In the genomic region with DNA sequence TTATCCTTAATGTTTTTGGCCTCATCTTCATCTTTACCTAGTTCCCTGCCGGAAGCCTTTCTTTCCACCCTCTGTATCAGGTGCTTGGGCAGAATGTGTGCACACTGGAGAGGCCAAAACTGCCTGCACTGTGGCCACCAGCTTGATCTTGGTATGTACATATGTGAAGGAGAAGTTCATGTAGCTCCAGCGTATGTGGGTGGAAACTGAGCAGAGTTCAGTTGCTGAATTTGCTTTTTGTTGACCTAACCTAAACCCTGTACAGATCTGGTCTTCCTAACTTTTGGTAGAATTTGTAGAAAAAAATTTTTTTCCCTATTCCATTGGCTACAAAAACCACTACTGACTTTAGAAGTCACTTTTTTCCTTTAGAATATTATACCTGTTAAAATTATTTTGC, we compare ENCODE assay signal across 36 cellular contexts.
"Had no signal": no experiment of that assay in that cellular context is flagged by ENCODE, and none has a peak within 500 bp of the region (broad histone marks: within the 10 kb centered on the region; RNA-seq: fewer than 3 reads in every experiment).

No MANE protein-coding gene starts in this region.

- H3K27ac ChIP-seq: ascending aorta, cardiac muscle cell, VCaP had no signal

- H3K4me3 Mint-ChIP-seq: activated B cell treated with CpG ODN at 0.5 μM for 24 hours; activated CD4-positive, alpha-beta memory T cell treated with anti-CD3 and anti-CD28 coated beads, Interleukin-2, amount 10 ng/mL, durations not matched to agents 7 days and 5 days; activated CD4-positive, alpha-beta T cell treated with anti-CD3 and anti-CD28 coated beads for 36 hours; activated CD4-positive, alpha-beta T cell treated with anti-CD3 and anti-CD28 coated beads, Interleukin-2, amount 10 ng/mL, durations not matched to agents 7 days and 5 days; activated CD8-positive, alpha-beta memory T cell treated with anti-CD3 and anti-CD28 coated beads, Interleukin-2, amount 10 ng/mL, durations not matched to agents 7 days and 5 days; activated CD8-positive, alpha-beta T cell treated with anti-CD3 and anti-CD28 coated beads, Interleukin-2, amount 10 ng/mL, durations not matched to agents 7 days and 5 days; activated naive CD4-positive, alpha-beta T cell treated with anti-CD3 and anti-CD28 coated beads, Interleukin-2, amount 10 ng/mL, durations not matched to agents 7 days and 5 days; activated naive CD4-positive, alpha-beta T cell treated with anti-CD3 and anti-CD28 coated beads, Interleukin-2, amount 50 U/mL, for 24 hours; activated naive CD8-positive, alpha-beta T cell; activated naive CD8-positive, alpha-beta T cell treated with anti-CD3 and anti-CD28 coated beads, Interleukin-2, amount 10 ng/mL, durations not matched to agents 7 days and 5 days; activated naive CD8-positive, alpha-beta T cell treated with anti-CD3 and anti-CD28 coated beads, Interleukin-2, amount 50 U/mL, for 24 hours; activated T-cell treated with anti-CD3 and anti-CD28 coated beads, Interleukin-2, amount 50 U/mL, for 24 hours; brain; central memory CD8-positive, alpha-beta T cell; T-helper 1 cell treated with Interleukin-12 subunit alpha and Interleukin-12 subunit beta and Interleukin-4 antibody, amounts not matched to agents 30 μg/mL and 1 μg/mL, for 36 hours; T-helper 2 cell treated with Interferon-gamma antibody and Interleukin-4, amounts not matched to agents 5 μg/mL and 100 μg/mL, for 36 hours had no signal

- H3K9me3 Mint-ChIP-seq: activated B cell treated with CpG ODN at 0.5 μM for 24 hours; activated CD4-positive, alpha-beta memory T cell treated with anti-CD3 and anti-CD28 coated beads, Interleukin-2, amount 10 ng/mL, durations not matched to agents 7 days and 5 days; activated CD4-positive, alpha-beta T cell treated with anti-CD3 and anti-CD28 coated beads, Interleukin-2, amount 10 ng/mL, durations not matched to agents 7 days and 5 days; activated naive CD4-positive, alpha-beta T cell treated with anti-CD3 and anti-CD28 coated beads, Interleukin-2, amount 10 ng/mL, durations not matched to agents 7 days and 5 days; activated naive CD4-positive, alpha-beta T cell treated with anti-CD3 and anti-CD28 coated beads, Interleukin-2, amount 50 U/mL, for 24 hours; activated naive CD8-positive, alpha-beta T cell treated with anti-CD3 and anti-CD28 coated beads, Interleukin-2, amount 50 U/mL, for 24 hours; activated T-helper 2 cell treated with anti-CD3 and anti-CD28 coated beads, Interferon-gamma antibody, Interleukin-2, Interleukin-4, amounts not matched to agents 10 μg/mL and 5 μg/mL and 100 μg/mL, durations not matched to agents 14 hours and 24 hours and 36 hours; central memory CD8-positive, alpha-beta T cell; T-helper 2 cell treated with Interferon-gamma antibody and Interleukin-4, amounts not matched to agents 5 μg/mL and 100 μg/mL, for 36 hours had no signal

- H3K27ac Mint-ChIP-seq: activated B cell treated with CpG ODN at 0.5 μM for 24 hours; activated CD4-positive, alpha-beta memory T cell treated with anti-CD3 and anti-CD28 coated beads, Interleukin-2, amount 10 ng/mL, durations not matched to agents 7 days and 5 days; activated CD4-positive, alpha-beta T cell treated with anti-CD3 and anti-CD28 coated beads for 36 hours; activated CD4-positive, alpha-beta T cell treated with anti-CD3 and anti-CD28 coated beads, Interleukin-2, amount 10 ng/mL, durations not matched to agents 7 days and 5 days; activated CD8-positive, alpha-beta memory T cell treated with anti-CD3 and anti-CD28 coated beads, Interleukin-2, amount 10 ng/mL, durations not matched to agents 7 days and 5 days; activated CD8-positive, alpha-beta T cell treated with anti-CD3 and anti-CD28 coated beads, Interleukin-2, amount 10 ng/mL, durations not matched to agents 7 days and 5 days; activated naive CD4-positive, alpha-beta T cell treated with anti-CD3 and anti-CD28 coated beads, Interleukin-2, amount 10 ng/mL, durations not matched to agents 7 days and 5 days; activated naive CD4-positive, alpha-beta T cell treated with anti-CD3 and anti-CD28 coated beads, Interleukin-2, amount 50 U/mL, for 24 hours; activated naive CD8-positive, alpha-beta T cell; activated naive CD8-positive, alpha-beta T cell treated with anti-CD3 and anti-CD28 coated beads, Interleukin-2, amount 10 ng/mL, durations not matched to agents 7 days and 5 days; activated naive CD8-positive, alpha-beta T cell treated with anti-CD3 and anti-CD28 coated beads, Interleukin-2, amount 50 U/mL, for 24 hours; activated T-cell treated with anti-CD3 and anti-CD28 coated beads, Interleukin-2, amount 50 U/mL, for 24 hours; activated T-helper 2 cell treated with anti-CD3 and anti-CD28 coated beads, Interferon-gamma antibody, Interleukin-2, Interleukin-4, amounts not matched to agents 10 μg/mL and 5 μg/mL and 100 μg/mL, durations not matched to agents 14 hours and 24 hours and 36 hours; brain; T-helper 1 cell treated with Interleukin-12 subunit alpha and Interleukin-12 subunit beta and Interleukin-4 antibody, amounts not matched to agents 30 μg/mL and 1 μg/mL, for 36 hours; T-helper 2 cell treated with Interferon-gamma antibody and Interleukin-4, amounts not matched to agents 5 μg/mL and 100 μg/mL, for 36 hours had no signal

- H3K36me3 Mint-ChIP-seq: activated CD8-positive, alpha-beta memory T cell treated with anti-CD3 and anti-CD28 coated beads, Interleukin-2, amount 10 ng/mL, durations not matched to agents 7 days and 5 days; activated naive CD4-positive, alpha-beta T cell treated with anti-CD3 and anti-CD28 coated beads, Interleukin-2, amount 10 ng/mL, durations not matched to agents 7 days and 5 days; activated naive CD4-positive, alpha-beta T cell treated with anti-CD3 and anti-CD28 coated beads, Interleukin-2, amount 50 U/mL, for 24 hours; activated naive CD8-positive, alpha-beta T cell; activated naive CD8-positive, alpha-beta T cell treated with anti-CD3 and anti-CD28 coated beads, Interleukin-2, amount 10 ng/mL, durations not matched to agents 7 days and 5 days; brain had no signal

- ATAC-seq: activated CD4-positive, alpha-beta T cell treated with anti-CD3 and anti-CD28 coated beads for 36 hours; activated CD4-positive, CD25-positive, alpha-beta regulatory T cell treated with anti-CD3 and anti-CD28 coated beads, Interleukin-2, amount 50 U/mL, for 24 hours; activated CD8-positive, alpha-beta memory T cell treated with anti-CD3 and anti-CD28 coated beads, Interleukin-2, amount 10 ng/mL, durations not matched to agents 7 days and 5 days; activated CD8-positive, alpha-beta T cell treated with anti-CD3 and anti-CD28 coated beads, Interleukin-2, amount 10 ng/mL, durations not matched to agents 7 days and 5 days; activated naive CD8-positive, alpha-beta T cell treated with anti-CD3 and anti-CD28 coated beads, Interleukin-2, amount 50 U/mL, for 24 hours had no signal

- H3K4me1 ChIP-seq: ascending aorta had no signal

- H3K4me3 ChIP-seq: ascending aorta, cardiac muscle cell had no signal

- H3K36me3 ChIP-seq: ascending aorta, cardiac muscle cell had no signal

- H3K4me1 Mint-ChIP-seq: activated B cell treated with CpG ODN at 0.5 μM for 24 hours; activated CD4-positive, alpha-beta memory T cell treated with anti-CD3 and anti-CD28 coated beads, Interleukin-2, amount 10 ng/mL, durations not matched to agents 7 days and 5 days; activated CD4-positive, alpha-beta T cell treated with anti-CD3 and anti-CD28 coated beads for 36 hours; activated CD4-positive, alpha-beta T cell treated with anti-CD3 and anti-CD28 coated beads, Interleukin-2, amount 10 ng/mL, durations not matched to agents 7 days and 5 days; activated CD8-positive, alpha-beta memory T cell treated with anti-CD3 and anti-CD28 coated beads, Interleukin-2, amount 10 ng/mL, durations not matched to agents 7 days and 5 days; activated naive CD4-positive, alpha-beta T cell treated with anti-CD3 and anti-CD28 coated beads, Interleukin-2, amount 10 ng/mL, durations not matched to agents 7 days and 5 days; activated naive CD4-positive, alpha-beta T cell treated with anti-CD3 and anti-CD28 coated beads, Interleukin-2, amount 50 U/mL, for 24 hours; activated naive CD8-positive, alpha-beta T cell treated with anti-CD3 and anti-CD28 coated beads, Interleukin-2, amount 10 ng/mL, durations not matched to agents 7 days and 5 days; activated naive CD8-positive, alpha-beta T cell treated with anti-CD3 and anti-CD28 coated beads, Interleukin-2, amount 50 U/mL, for 24 hours; brain; central memory CD8-positive, alpha-beta T cell had no signal

- H3K9me3 ChIP-seq: ascending aorta had no signal

- DNase-seq: activated B cell treated with CpG ODN at 0.5 μM for 24 hours; activated CD4-positive, alpha-beta memory T cell treated with anti-CD3 and anti-CD28 coated beads, Interleukin-2, amount 10 ng/mL, durations not matched to agents 7 days and 5 days; activated CD4-positive, alpha-beta T cell treated with anti-CD3 and anti-CD28 coated beads for 1 hour; activated CD4-positive, alpha-beta T cell treated with anti-CD3 and anti-CD28 coated beads for 36 hours; activated CD4-positive, alpha-beta T cell treated with anti-CD3 and anti-CD28 coated beads for 48 hours; activated CD4-positive, alpha-beta T cell treated with anti-CD3 and anti-CD28 coated beads, Interleukin-2, amount 10 ng/mL, durations not matched to agents 7 days and 5 days; activated CD4-positive, alpha-beta T cell treated with anti-CD3 and anti-CD28 coated beads, Interleukin-2, amount 50 U/mL, for 48 hours; activated CD8-positive, alpha-beta memory T cell treated with anti-CD3 and anti-CD28 coated beads for 24 hours; activated CD8-positive, alpha-beta memory T cell treated with anti-CD3 and anti-CD28 coated beads, Interleukin-2, amount 10 ng/mL, durations not matched to agents 7 days and 5 days; activated CD8-positive, alpha-beta memory T cell treated with anti-CD3 and anti-CD28 coated beads, Interleukin-2, amount 50 U/mL, for 48 hours; activated CD8-positive, alpha-beta T cell treated with anti-CD3 and anti-CD28 coated beads, Interleukin-2, amount 10 ng/mL, durations not matched to agents 7 days and 5 days; activated effector memory CD4-positive, alpha-beta T cell treated with Interleukin-2 at 50 U/mL for 16 hours; activated gamma-delta T cell; activated naive CD4-positive, alpha-beta T cell treated with anti-CD3 and anti-CD28 coated beads, Interleukin-2, amount 10 ng/mL, durations not matched to agents 7 days and 5 days; activated naive CD4-positive, alpha-beta T cell treated with Interleukin-2 at 50 U/mL for 16 hours; activated naive CD8-positive, alpha-beta T cell treated with anti-CD3 and anti-CD28 coated beads, Interleukin-2, amount 10 ng/mL, durations not matched to agents 7 days and 5 days; activated naive CD8-positive, alpha-beta T cell treated with anti-CD3 and anti-CD28 coated beads, Interleukin-2, amount 50 U/mL, for 24 hours; activated T-cell treated with anti-CD3 and anti-CD28 coated beads, Interleukin-2, amount 50 U/mL, for 24 hours; amygdala; anterior cingulate cortex; caudate nucleus; cerebellar nuclear complex; T-helper 1 cell; T-helper 2 cell; T-helper 9 cell had no signal

- H3K27me3 Mint-ChIP-seq: activated naive CD4-positive, alpha-beta T cell treated with anti-CD3 and anti-CD28 coated beads, Interleukin-2, amount 10 ng/mL, durations not matched to agents 7 days and 5 days had no signal

- H3K27me3 ChIP-seq: ascending aorta, cardiac muscle cell had no signal
